23 cellular contexts compared by ENCODE assay signal in genomic region chr10:117514971-117515370, GRCh38. TPM values are rescaled to one million over a fixed set of nuclear protein-coding genes. Genes with fewer than 3 reads are reported as not detected.
"Had no signal": no experiment of that assay in that cellular context is flagged by ENCODE, and none has a peak within 500 bp of the region (broad histone marks: within the 10 kb centered on the region; RNA-seq: fewer than 3 reads in every experiment).

No MANE protein-coding gene starts in this region.

- H3K9me3 ChIP-seq: MG63, SJSA1 had no signal

- H3K4me1 ChIP-seq: SJSA1 had no signal

- DNase-seq: IMR-90, Karpas-422, KG1, MG63, NCI-H1092, NCI-H1105 treated with DMSO at 0.1 percent for 48 hours, NCI-H1417 treated with DMSO at 0.1 percent for 48 hours, NCI-H146, NCI-H1930, NCI-H2081, NCI-H2107, NCI-H226, NCI-H446, NCI-H510A, NCI-H526 treated with DMSO at 0.1 percent for 48 hours, NCI-H774, Right ventricle myocardium superior, RPMI8226, SIG-M5 had no signal

- H3K4me3 ChIP-seq: MG63, SJSA1, SK-N-MC had no signal

- FAIRE-seq: HepG2, RCC 7860 had no signal

- H3K36me3 ChIP-seq: MG63, SJSA1 had no signal

- H3K27me3 ChIP-seq: MG63 had no signal

- H3K27ac ChIP-seq: SJSA1, SK-N-MC had no signal

RNA-seq across cellular contexts. Expression of gene EMX2, which starts 27.6 kb away (rescaled TPM):
- total RNA-seq: HepG2, IMR-90, Right ventricle myocardium superior had no signal
- polyA plus RNA-seq: HepG2, IMR-90 had no signal
